2 cellular contexts compared by ENCODE assay signal in the genomic region with DNA sequence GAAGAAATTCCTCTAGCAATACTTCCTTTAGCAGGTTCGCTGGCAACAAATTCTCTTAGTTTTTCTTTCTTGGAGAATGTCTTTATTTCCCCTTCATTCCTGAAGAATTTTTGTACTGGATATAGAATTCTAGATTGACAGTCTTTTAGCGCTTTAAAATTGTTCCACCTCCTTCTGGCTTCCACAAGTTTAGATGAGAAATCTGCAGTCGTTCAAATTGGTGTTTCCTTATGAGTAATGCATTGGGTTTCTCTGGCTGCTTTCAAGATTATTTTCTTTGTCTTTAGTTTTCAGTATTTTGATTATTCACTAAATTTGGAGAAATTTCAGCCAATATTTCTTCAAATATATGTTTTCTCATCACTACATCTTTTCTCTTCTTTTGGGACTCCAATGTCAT.
TF ChIP-seq lines count a peak whose summit lies in the region.

No MANE protein-coding gene starts in this region.

TF ChIP-seq in GM23338, 12 proteins besides CTCF, POLR2A, EP300 and RAD21 (continued from another document and continues in another):
- TF ChIP-seq, protein P1, sequence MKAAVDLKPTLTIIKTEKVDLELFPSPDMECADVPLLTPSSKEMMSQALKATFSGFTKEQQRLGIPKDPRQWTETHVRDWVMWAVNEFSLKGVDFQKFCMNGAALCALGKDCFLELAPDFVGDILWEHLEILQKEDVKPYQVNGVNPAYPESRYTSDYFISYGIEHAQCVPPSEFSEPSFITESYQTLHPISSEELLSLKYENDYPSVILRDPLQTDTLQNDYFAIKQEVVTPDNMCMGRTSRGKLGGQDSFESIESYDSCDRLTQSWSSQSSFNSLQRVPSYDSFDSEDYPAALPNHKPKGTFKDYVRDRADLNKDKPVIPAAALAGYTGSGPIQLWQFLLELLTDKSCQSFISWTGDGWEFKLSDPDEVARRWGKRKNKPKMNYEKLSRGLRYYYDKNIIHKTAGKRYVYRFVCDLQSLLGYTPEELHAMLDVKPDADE (IDR thresholded peaks at IDR 0.05): no peak
- TF ChIP-seq, protein P2, sequence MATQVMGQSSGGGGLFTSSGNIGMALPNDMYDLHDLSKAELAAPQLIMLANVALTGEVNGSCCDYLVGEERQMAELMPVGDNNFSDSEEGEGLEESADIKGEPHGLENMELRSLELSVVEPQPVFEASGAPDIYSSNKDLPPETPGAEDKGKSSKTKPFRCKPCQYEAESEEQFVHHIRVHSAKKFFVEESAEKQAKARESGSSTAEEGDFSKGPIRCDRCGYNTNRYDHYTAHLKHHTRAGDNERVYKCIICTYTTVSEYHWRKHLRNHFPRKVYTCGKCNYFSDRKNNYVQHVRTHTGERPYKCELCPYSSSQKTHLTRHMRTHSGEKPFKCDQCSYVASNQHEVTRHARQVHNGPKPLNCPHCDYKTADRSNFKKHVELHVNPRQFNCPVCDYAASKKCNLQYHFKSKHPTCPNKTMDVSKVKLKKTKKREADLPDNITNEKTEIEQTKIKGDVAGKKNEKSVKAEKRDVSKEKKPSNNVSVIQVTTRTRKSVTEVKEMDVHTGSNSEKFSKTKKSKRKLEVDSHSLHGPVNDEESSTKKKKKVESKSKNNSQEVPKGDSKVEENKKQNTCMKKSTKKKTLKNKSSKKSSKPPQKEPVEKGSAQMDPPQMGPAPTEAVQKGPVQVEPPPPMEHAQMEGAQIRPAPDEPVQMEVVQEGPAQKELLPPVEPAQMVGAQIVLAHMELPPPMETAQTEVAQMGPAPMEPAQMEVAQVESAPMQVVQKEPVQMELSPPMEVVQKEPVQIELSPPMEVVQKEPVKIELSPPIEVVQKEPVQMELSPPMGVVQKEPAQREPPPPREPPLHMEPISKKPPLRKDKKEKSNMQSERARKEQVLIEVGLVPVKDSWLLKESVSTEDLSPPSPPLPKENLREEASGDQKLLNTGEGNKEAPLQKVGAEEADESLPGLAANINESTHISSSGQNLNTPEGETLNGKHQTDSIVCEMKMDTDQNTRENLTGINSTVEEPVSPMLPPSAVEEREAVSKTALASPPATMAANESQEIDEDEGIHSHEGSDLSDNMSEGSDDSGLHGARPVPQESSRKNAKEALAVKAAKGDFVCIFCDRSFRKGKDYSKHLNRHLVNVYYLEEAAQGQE (IDR thresholded peaks at IDR 0.05; ENCODE audit: unreplicated experiment): no peak
- TF ChIP-seq ZNF114 (CRISPR knock-in tag; IDR thresholded peaks at IDR 0.05): no peak
- TF ChIP-seq CREB1 (CRISPR knock-in tag; IDR thresholded peaks at IDR 0.05; ENCODE audit: low read depth): no peak
- TF ChIP-seq, protein P3, sequence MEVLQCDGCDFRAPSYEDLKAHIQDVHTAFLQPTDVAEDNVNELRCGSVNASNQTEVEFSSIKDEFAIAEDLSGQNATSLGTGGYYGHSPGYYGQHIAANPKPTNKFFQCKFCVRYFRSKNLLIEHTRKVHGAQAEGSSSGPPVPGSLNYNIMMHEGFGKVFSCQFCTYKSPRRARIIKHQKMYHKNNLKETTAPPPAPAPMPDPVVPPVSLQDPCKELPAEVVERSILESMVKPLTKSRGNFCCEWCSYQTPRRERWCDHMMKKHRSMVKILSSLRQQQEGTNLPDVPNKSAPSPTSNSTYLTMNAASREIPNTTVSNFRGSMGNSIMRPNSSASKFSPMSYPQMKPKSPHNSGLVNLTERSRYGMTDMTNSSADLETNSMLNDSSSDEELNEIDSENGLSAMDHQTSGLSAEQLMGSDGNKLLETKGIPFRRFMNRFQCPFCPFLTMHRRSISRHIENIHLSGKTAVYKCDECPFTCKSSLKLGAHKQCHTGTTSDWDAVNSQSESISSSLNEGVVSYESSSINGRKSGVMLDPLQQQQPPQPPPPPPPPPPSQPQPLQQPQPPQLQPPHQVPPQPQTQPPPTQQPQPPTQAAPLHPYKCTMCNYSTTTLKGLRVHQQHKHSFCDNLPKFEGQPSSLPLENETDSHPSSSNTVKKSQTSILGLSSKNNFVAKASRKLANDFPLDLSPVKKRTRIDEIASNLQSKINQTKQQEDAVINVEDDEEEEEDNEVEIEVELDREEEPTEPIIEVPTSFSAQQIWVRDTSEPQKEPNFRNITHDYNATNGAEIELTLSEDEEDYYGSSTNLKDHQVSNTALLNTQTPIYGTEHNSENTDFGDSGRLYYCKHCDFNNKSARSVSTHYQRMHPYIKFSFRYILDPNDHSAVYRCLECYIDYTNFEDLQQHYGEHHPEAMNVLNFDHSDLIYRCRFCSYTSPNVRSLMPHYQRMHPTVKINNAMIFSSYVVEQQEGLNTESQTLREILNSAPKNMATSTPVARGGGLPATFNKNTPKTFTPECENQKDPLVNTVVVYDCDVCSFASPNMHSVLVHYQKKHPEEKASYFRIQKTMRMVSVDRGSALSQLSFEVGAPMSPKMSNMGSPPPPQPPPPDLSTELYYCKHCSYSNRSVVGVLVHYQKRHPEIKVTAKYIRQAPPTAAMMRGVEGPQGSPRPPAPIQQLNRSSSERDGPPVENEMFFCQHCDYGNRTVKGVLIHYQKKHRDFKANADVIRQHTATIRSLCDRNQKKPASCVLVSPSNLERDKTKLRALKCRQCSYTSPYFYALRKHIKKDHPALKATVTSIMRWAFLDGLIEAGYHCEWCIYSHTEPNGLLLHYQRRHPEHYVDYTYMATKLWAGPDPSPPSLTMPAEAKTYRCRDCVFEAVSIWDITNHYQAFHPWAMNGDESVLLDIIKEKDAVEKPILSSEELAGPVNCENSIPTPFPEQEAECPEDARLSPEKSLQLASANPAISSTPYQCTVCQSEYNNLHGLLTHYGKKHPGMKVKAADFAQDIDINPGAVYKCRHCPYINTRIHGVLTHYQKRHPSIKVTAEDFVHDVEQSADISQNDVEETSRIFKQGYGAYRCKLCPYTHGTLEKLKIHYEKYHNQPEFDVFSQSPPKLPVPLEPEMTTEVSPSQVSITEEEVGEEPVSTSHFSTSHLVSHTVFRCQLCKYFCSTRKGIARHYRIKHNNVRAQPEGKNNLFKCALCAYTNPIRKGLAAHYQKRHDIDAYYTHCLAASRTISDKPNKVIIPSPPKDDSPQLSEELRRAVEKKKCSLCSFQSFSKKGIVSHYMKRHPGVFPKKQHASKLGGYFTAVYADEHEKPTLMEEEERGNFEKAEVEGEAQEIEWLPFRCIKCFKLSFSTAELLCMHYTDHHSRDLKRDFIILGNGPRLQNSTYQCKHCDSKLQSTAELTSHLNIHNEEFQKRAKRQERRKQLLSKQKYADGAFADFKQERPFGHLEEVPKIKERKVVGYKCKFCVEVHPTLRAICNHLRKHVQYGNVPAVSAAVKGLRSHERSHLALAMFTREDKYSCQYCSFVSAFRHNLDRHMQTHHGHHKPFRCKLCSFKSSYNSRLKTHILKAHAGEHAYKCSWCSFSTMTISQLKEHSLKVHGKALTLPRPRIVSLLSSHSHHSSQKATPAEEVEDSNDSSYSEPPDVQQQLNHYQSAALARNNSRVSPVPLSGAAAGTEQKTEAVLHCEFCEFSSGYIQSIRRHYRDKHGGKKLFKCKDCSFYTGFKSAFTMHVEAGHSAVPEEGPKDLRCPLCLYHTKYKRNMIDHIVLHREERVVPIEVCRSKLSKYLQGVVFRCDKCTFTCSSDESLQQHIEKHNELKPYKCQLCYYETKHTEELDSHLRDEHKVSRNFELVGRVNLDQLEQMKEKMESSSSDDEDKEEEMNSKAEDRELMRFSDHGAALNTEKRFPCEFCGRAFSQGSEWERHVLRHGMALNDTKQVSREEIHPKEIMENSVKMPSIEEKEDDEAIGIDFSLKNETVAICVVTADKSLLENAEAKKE (CRISPR knock-in tag; IDR thresholded peaks at IDR 0.05): no peak
- no peak for TF ChIP-seq ZNF331 (CRISPR knock-in tag; IDR thresholded peaks at IDR 0.05; ENCODE audit: low read depth)
- no peak for TF ChIP-seq NANOG (IDR thresholded peaks at IDR 0.05; ENCODE audit: borderline replicate concordance)
- no peak for TF ChIP-seq JUNB (IDR thresholded peaks at IDR 0.05; ENCODE audit: unreplicated experiment)
- no peak for TF ChIP-seq POLR2AphosphoS5 (IDR thresholded peaks at IDR 0.05; ENCODE audit: low read depth)
- TF ChIP-seq STAT1 (IDR thresholded peaks at IDR 0.05; ENCODE audit: unreplicated experiment): no peak

TF ChIP-seq in K562, 482 proteins besides CTCF, POLR2A, EP300 and RAD21 (continued from another document):
- 0 out of 3 replicates have a peak, but pooled peaks of 1 of the 2 experiments have one; percentile 32 for TF ChIP-seq CBX3 (IDR thresholded peaks at IDR 0.05; ENCODE audit: borderline replicate concordance in 1 of 2, low read length in 2 of 2)
- no peak for TF ChIP-seq FOXJ3 (CRISPR knock-in tag; IDR thresholded peaks at IDR 0.05)
- TF ChIP-seq MTA1 (IDR thresholded peaks at IDR 0.05; ENCODE audit: borderline replicate concordance): no peak
